In the genomic region with DNA sequence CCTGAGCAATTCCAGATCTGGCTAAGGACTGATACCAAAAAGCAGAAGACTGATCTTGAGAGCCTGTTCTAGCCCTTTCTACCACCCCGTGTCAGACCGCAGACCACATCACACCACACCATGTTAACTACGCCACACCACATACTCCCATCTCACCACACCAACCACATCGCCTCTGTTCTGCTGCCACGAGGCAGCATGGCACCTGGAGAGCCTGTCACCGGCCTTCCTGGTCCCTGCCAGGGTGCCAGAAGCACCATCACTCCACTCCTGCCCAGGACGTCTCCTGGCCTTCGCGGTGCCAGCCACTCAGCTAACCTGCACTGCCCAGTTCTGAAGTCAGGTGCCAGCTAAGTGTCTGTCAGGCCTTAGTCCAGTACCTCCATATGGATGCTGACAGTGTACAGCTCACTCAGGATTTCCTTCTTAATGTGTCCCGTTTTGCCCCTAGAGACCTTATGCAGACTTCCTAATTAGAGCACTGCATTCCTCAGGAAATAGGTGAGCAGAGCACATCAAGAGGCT, we compare ENCODE assay signal across 8 cellular contexts. TPM values are rescaled to one million over a fixed set of nuclear protein-coding genes. Genes with fewer than 3 reads are reported as not detected.
DNase-seq lines count a peak whose midpoint lies in the region; ATAC-seq and TF ChIP-seq lines count a peak whose summit lies in the region.
"Had no signal": no experiment of that assay in that cellular context is flagged by ENCODE, and none has a peak within 500 bp of the region (broad histone marks: within the 10 kb centered on the region; RNA-seq: fewer than 3 reads in every experiment).

No MANE protein-coding gene starts in this region.

- peaks cover 36% of the 10 kb centered on the region for H3K36me3 Mint-ChIP-seq in memory B cell

- H3K4me3 Mint-ChIP-seq in memory B cell: peak overlapping the region; percentile 50

- no peaks in the 10 kb centered on the region for H3K27me3 Mint-ChIP-seq in memory B cell

- ATAC-seq in memory B cell (ENCODE audit: low read depth) (peak; percentile 66), HG02759 (IDR thresholded peaks at IDR 0.05; ENCODE audit: unreplicated experiment) (no peak)

- peaks cover 5% of the 10 kb centered on the region for H3K4me1 Mint-ChIP-seq in memory B cell

- no peaks in the 10 kb centered on the region for H3K9me3 Mint-ChIP-seq in memory B cell

- H3K27ac Mint-ChIP-seq in memory B cell: peak overlapping the region; percentile 22

- intact Hi-C loops in vagina (cut with DNase I): no loop called here

- H3K36me3 ChIP-seq in Peyer's patch (peaks cover 0 to 27% (median 0%) of the 10 kb centered on the region in 3 donors), subcutaneous abdominal adipose tissue (ENCODE audit: control insufficient read depth in 5 of 5, insufficient read depth in 5 of 5, low read length in 5 of 5) (peaks cover 4 to 31% (median 27%) of the 10 kb centered on the region in 5 donors), vagina (peaks cover 0 to 13% of the 10 kb centered on the region in 2 donors)

- TF ChIP-seq POLR2A in Peyer's patch (IDR thresholded peaks at IDR 0.05) (no peak), vagina (IDR thresholded peaks at IDR 0.05) (no peak)

- TF ChIP-seq CTCF in Peyer's patch (IDR thresholded peaks at IDR 0.05) (no peak), vagina (IDR thresholded peaks at IDR 0.05) (no peak)

- DNase-seq in Peyer's patch (peak in 2 of 3 donors; percentile 45 to 57), memory B cell (ENCODE audit: low spot score in 2 of 2) (no peak), vagina (ENCODE audit: extremely low spot score in 2 of 2) (no peak), H4 (ENCODE audit: low spot score) (no peak)
- DNase-seq in activated T-cell treated with anti-CD3 and anti-CD28 coated beads, Interleukin-2, amount 50 U/mL, for 48 hours: peak; percentile 70 to 75
- DNase-seq: NCI-H1694 treated with DMSO at 0.1 percent for 48 hours had no signal

- peak overlapping the region in 2 of 4 donors; percentile 16 to 22 for H3K27ac ChIP-seq in Peyer's patch
- peak overlapping the region; percentile 44 for H3K27ac ChIP-seq in subcutaneous abdominal adipose tissue (ENCODE audit: low read depth, low read length)
- no peak overlapping the region for H3K27ac ChIP-seq in vagina

- peaks cover 0 to 10% (median 3%) of the 10 kb centered on the region in 4 donors for H3K4me1 ChIP-seq in Peyer's patch
- peaks cover 0 to 26% (median 0%) of the 10 kb centered on the region in 5 donors for H3K4me1 ChIP-seq in subcutaneous abdominal adipose tissue (ENCODE audit: control insufficient read depth in 5 of 5, insufficient read depth in 5 of 5, low read length in 5 of 5)
- H3K4me1 ChIP-seq in vagina: peaks cover 25% of the 10 kb centered on the region

- no peaks in the 10 kb centered on the region for H3K27me3 ChIP-seq in Peyer's patch
- no peaks in the 10 kb centered on the region for H3K27me3 ChIP-seq in subcutaneous abdominal adipose tissue (ENCODE audit: control insufficient read depth in 5 of 5, insufficient read depth in 4 of 5, low read length in 5 of 5)
- no peaks in the 10 kb centered on the region for H3K27me3 ChIP-seq in vagina

- H3K4me3 ChIP-seq in Peyer's patch: no peak overlapping the region
- no peak overlapping the region for H3K4me3 ChIP-seq in subcutaneous abdominal adipose tissue (ENCODE audit: low read depth in 1 of 5, low read length in 5 of 5)
- no peak overlapping the region for H3K4me3 ChIP-seq in vagina

- H3K9ac ChIP-seq in subcutaneous abdominal adipose tissue (ENCODE audit: low read length in 5 of 5): peak overlapping the region in 1 of 5 donors; percentile 2

- H3K9me3 ChIP-seq in Peyer's patch (no peaks in the 10 kb centered on the region), subcutaneous abdominal adipose tissue (ENCODE audit: control insufficient read depth in 5 of 5, low read length in 5 of 5) (no peaks in the 10 kb centered on the region), vagina (no peaks in the 10 kb centered on the region)

RNA-seq across cellular contexts. Expression of a gene that starts 37.2 kb away (rescaled TPM):
- total RNA-seq in Peyer's patch: 100 to 1,000 TPM in 3 of 4 donors, 10 to 100 TPM in 1; 77.6 to 251 (median 206) TPM
- total RNA-seq in vagina: 39.5 TPM
- 12.9 and 19.6 TPM in 2 replicates for total RNA-seq in H4 (2014; rRNA removed; shearing (Covaris generic))

Comparison
In these comparisons a context has a peak if more than half of its experiments do, and no peak if none do; other contexts are left out.
1. DNase-seq: peak in Peyer's patch (2 of 3) and activated T-cell treated with anti-CD3 and anti-CD28 coated beads, Interleukin-2, amount 50 U/mL, for 48 hours (2 of 2); none in memory B cell (0 of 2), vagina (0 of 2) and H4 (single experiment).